In the genomic region with DNA sequence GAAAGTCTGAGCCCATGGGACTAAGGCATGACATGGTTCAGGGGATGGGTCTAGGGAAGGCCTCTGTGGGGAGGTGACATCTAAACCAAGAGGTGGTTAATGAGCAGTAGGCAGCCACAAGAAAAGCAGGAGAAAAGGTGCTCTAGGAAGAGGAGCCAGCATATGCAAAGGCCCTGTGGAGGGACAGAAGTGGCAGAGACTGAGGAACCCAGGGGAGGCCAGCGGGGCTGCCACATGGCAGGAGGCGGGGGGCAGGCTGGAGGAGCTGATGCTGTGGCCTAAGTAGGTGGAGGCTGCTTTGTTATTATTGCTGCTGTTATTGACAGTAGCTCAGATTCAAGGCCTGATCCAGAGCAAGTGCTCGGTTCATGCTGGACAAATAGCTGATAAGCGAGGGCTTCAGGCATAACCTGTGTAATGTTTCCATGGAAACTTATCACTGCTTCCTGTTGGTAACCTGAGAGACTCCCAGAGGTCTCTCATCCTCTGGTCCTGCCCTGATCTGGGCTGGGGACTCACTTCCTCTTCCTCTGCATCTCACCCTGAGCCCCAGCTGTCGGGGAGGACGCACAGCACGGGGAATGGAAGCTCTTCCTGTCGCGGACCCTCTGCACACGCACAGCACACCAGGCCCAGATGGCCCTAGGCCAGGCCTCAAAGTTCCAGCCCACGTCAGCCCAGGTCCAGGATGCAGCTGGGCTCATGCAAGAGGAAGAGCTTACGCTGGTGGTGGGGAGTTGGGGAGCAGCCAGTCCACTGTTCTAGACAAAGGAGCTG, we compare ENCODE assay signal across 2 cellular contexts.
TF ChIP-seq lines count a peak whose summit lies in the region.

No MANE protein-coding gene starts in this region.

TF ChIP-seq in IMR-90, 13 proteins besides CTCF, POLR2A, EP300 and RAD21 (continued from another document):
- TF ChIP-seq, protein P1, sequence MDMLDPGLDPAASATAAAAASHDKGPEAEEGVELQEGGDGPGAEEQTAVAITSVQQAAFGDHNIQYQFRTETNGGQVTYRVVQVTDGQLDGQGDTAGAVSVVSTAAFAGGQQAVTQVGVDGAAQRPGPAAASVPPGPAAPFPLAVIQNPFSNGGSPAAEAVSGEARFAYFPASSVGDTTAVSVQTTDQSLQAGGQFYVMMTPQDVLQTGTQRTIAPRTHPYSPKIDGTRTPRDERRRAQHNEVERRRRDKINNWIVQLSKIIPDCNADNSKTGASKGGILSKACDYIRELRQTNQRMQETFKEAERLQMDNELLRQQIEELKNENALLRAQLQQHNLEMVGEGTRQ (IDR thresholded peaks at IDR 0.05; ENCODE audit: low read depth, low read length): no peak
- TF ChIP-seq MXI1 (IDR thresholded peaks at IDR 0.05; ENCODE audit: borderline replicate concordance, low read depth, low read length): no peak
- no peak for TF ChIP-seq MAZ (IDR thresholded peaks at IDR 0.05; ENCODE audit: borderline replicate concordance, low read depth, low read length)
TF ChIP-seq in IMR-90: peak in this region for 0.

TF ChIP-seq in WTC11, 78 proteins besides CTCF, POLR2A, EP300 and RAD21 (continued from another document):
- TF ChIP-seq, protein P2, sequence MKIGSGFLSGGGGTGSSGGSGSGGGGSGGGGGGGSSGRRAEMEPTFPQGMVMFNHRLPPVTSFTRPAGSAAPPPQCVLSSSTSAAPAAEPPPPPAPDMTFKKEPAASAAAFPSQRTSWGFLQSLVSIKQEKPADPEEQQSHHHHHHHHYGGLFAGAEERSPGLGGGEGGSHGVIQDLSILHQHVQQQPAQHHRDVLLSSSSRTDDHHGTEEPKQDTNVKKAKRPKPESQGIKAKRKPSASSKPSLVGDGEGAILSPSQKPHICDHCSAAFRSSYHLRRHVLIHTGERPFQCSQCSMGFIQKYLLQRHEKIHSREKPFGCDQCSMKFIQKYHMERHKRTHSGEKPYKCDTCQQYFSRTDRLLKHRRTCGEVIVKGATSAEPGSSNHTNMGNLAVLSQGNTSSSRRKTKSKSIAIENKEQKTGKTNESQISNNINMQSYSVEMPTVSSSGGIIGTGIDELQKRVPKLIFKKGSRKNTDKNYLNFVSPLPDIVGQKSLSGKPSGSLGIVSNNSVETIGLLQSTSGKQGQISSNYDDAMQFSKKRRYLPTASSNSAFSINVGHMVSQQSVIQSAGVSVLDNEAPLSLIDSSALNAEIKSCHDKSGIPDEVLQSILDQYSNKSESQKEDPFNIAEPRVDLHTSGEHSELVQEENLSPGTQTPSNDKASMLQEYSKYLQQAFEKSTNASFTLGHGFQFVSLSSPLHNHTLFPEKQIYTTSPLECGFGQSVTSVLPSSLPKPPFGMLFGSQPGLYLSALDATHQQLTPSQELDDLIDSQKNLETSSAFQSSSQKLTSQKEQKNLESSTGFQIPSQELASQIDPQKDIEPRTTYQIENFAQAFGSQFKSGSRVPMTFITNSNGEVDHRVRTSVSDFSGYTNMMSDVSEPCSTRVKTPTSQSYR (CRISPR knock-in tag; IDR thresholded peaks at IDR 0.05): no peak
- TF ChIP-seq JAZF1 (CRISPR knock-in tag; IDR thresholded peaks at IDR 0.05): no peak
